ENCODE assay signal across 17 cellular contexts in genomic region chr3:122052968-122053367, GRCh38.
A peak's percentile ranks its signal among the peaks of the same experiment; 100 is the strongest.
DNase-seq lines count a peak whose midpoint lies in the region; ATAC-seq and TF ChIP-seq lines count a peak whose summit lies in the region.
"Had no signal": no experiment of that assay in that cellular context is flagged by ENCODE, and none has a peak within 500 bp of the region (broad histone marks: within the 10 kb centered on the region; RNA-seq: fewer than 3 reads in every experiment).

No MANE protein-coding gene starts in this region.

- H3K27ac ChIP-seq in KMS-11, result no peak overlapping the region

- no peaks in the 10 kb centered on the region for H3K79me2 ChIP-seq in KMS-11 (ENCODE audit: insufficient read depth, low read depth)

- no peaks in the 10 kb centered on the region for H4K20me1 ChIP-seq in KMS-11 (ENCODE audit: insufficient read depth)

- peak overlapping the region; percentile 8; the same call in 1 of the 2 replicates for H2AFZ ChIP-seq in KMS-11 (ENCODE audit: low read depth)

- H3K36me3 Mint-ChIP-seq in stimulated activated memory B cell treated with anti-CD40 and anti-IgM and Interleukin-4, amounts not matched to agents 10 μg/mL and 1 μg/mL and 100 μg/mL, for 72 hours, result peaks cover 32% of the 10 kb centered on the region
- H3K36me3 Mint-ChIP-seq: activated naive CD8-positive, alpha-beta T cell had no signal

- TF ChIP-seq CTCF in KMS-11 (conservative IDR thresholded peaks at IDR 0.05; ENCODE audit: low read depth, low read length), result no peak

- H3K4me1 ChIP-seq in KMS-11 (ENCODE audit: low read depth, poor library complexity, severe bottlenecking), result peaks cover 17% of the 10 kb centered on the region

- H3K4me3 Mint-ChIP-seq in stimulated activated memory B cell treated with anti-CD40 and anti-IgM and Interleukin-4, amounts not matched to agents 10 μg/mL and 1 μg/mL and 100 μg/mL, for 72 hours, result peak overlapping the region; percentile 29
- H3K4me3 Mint-ChIP-seq: activated naive CD8-positive, alpha-beta T cell; nephron progenitor cell had no signal

- peaks cover 36% of the 10 kb centered on the region for H3K4me1 Mint-ChIP-seq in stimulated activated memory B cell treated with anti-CD40 and anti-IgM and Interleukin-4, amounts not matched to agents 10 μg/mL and 1 μg/mL and 100 μg/mL, for 72 hours
- H3K4me1 Mint-ChIP-seq: nephron progenitor cell had no signal

- H3K9me3 Mint-ChIP-seq in stimulated activated memory B cell treated with anti-CD40 and anti-IgM and Interleukin-4, amounts not matched to agents 10 μg/mL and 1 μg/mL and 100 μg/mL, for 72 hours, result no peaks in the 10 kb centered on the region

- no peaks in the 10 kb centered on the region for H3K27me3 ChIP-seq in KMS-11 (ENCODE audit: insufficient read depth, low read depth)

- H3K36me3 ChIP-seq in KMS-11 (ENCODE audit: insufficient read depth), result no peaks in the 10 kb centered on the region

- ATAC-seq in GM18508 (IDR thresholded peaks at IDR 0.05; ENCODE audit: insufficient read depth, unreplicated experiment), result peak; percentile 44
- peak; percentile 45 for ATAC-seq in GM21737 (IDR thresholded peaks at IDR 0.05; ENCODE audit: unreplicated experiment)
- peak; percentile 88 for ATAC-seq in stimulated activated memory B cell treated with anti-CD40 and anti-IgM and Interleukin-4, amounts not matched to agents 10 μg/mL and 1 μg/mL and 100 μg/mL, for 72 hours
- ATAC-seq in HG02870 (IDR thresholded peaks at IDR 0.05; ENCODE audit: unreplicated experiment), result no peak
- no peak for ATAC-seq in HG02970 (IDR thresholded peaks at IDR 0.05; ENCODE audit: low FRiP score, unreplicated experiment)

- peak overlapping the region; percentile 79 for H3K27ac Mint-ChIP-seq in stimulated activated memory B cell treated with anti-CD40 and anti-IgM and Interleukin-4, amounts not matched to agents 10 μg/mL and 1 μg/mL and 100 μg/mL, for 72 hours
- H3K27ac Mint-ChIP-seq: activated naive CD8-positive, alpha-beta T cell; nephron progenitor cell had no signal

- no peak for DNase-seq in stimulated activated CD8-positive, alpha-beta memory T cell treated with anti-CD3 and anti-CD28 coated beads, Interleukin-4, amount 100 ng/mL, for 48 hours
- DNase-seq in AML-193 (lab: John Stamatoyannopoulos, UW), result no peak
- DNase-seq: activated CD4-positive, alpha-beta T cell treated with anti-CD3 and anti-CD28 coated beads for 4 hours; dermis blood vessel endothelial cell; KBM-7; NCI-H1417 treated with DMSO at 0.1 percent for 48 hours; nephron progenitor cell; SHP77; substantia nigra; T1000 had no signal

- no peak overlapping the region for H3K9ac ChIP-seq in KMS-11

- H3K27me3 Mint-ChIP-seq in stimulated activated memory B cell treated with anti-CD40 and anti-IgM and Interleukin-4, amounts not matched to agents 10 μg/mL and 1 μg/mL and 100 μg/mL, for 72 hours, result no peaks in the 10 kb centered on the region

- H3K4me3 ChIP-seq in KMS-11 (IDR thresholded peaks at IDR 0.05; ENCODE audit: insufficient read depth, low read depth, low read length), result no peak overlapping the region

- no peak overlapping the region; the same call in 1 of the 2 replicates for H3K4me2 ChIP-seq in KMS-11

Comparison
In these comparisons a context has a peak if more than half of its experiments do, and no peak if none do; other contexts are left out.
1. ATAC-seq: peak in GM18508 (single experiment), GM21737 (single experiment) and stimulated activated memory B cell treated with anti-CD40 and anti-IgM and Interleukin-4, amounts not matched to agents 10 μg/mL and 1 μg/mL and 100 μg/mL, for 72 hours (single experiment); none in HG02870 (single experiment) and HG02970 (single experiment).